1 cellular context compared by ENCODE assay signal in genomic region chr6:83430606-83431544, GRCh38.
TF ChIP-seq lines count a peak whose summit lies in the region.

ME1 (minus strand) TSS chr6:83431051; CDS start chr6:83430954, 97 bp downstream.

TF ChIP-seq in GM12878, 131 proteins besides CTCF, POLR2A, EP300 and RAD21 (continued from another document):
- TF ChIP-seq E2F8 (IDR thresholded peaks at IDR 0.05; ENCODE audit: low read depth, partially characterized antibody) (no peak), CREB1 (IDR thresholded peaks at IDR 0.05; ENCODE audit: low read depth) (no peak), FOXM1 (IDR thresholded peaks at IDR 0.05; ENCODE audit: low read depth, low read length) (no peak), NFYA (IDR thresholded peaks at IDR 0.05; ENCODE audit: borderline replicate concordance, low read depth, low read length) (no peak), TBL1XR1 (IDR thresholded peaks at IDR 0.05; ENCODE audit: low read depth, low read length) (0 out of 2 replicates have a peak, but pooled peaks have one; percentile 20), NFIC (IDR thresholded peaks at IDR 0.05; ENCODE audit: low read depth, low read length) (no peak), ZNF207 (IDR thresholded peaks at IDR 0.05; ENCODE audit: borderline replicate concordance) (no peak), NFXL1 (IDR thresholded peaks at IDR 0.05; ENCODE audit: borderline replicate concordance) (no peak), PML (IDR thresholded peaks at IDR 0.05; ENCODE audit: low read length) (no peak), NR2C1 (IDR thresholded peaks at IDR 0.05) (0 out of 2 replicates have a peak, but pooled peaks have one; percentile 5), RELA (IDR thresholded peaks at IDR 0.05; ENCODE audit: borderline replicate concordance, partially characterized antibody) (peak; percentile 66), ESRRA (IDR thresholded peaks at IDR 0.05; ENCODE audit: low read length) (no peak), PRDM15 (CRISPR knock-in tag; IDR thresholded peaks at IDR 0.05) (no peak), MLLT1 (IDR thresholded peaks at IDR 0.05) (0 out of 2 replicates have a peak, but pooled peaks have one; percentile 42), ZSCAN29 (IDR thresholded peaks at IDR 0.05) (no peak), POLR2AphosphoS5 (IDR thresholded peaks at IDR 0.05; ENCODE audit: low read length) (no peak), HDAC6 (IDR thresholded peaks at IDR 0.05; ENCODE audit: unreplicated experiment) (no peak), DPF2 (IDR thresholded peaks at IDR 0.05) (peak; percentile 82), ZNF592 (IDR thresholded peaks at IDR 0.05) (no peak), PAX5 (IDR thresholded peaks at IDR 0.05; ENCODE audit: borderline replicate concordance, low read depth, low read length) (peak; percentile 59; the same call in 1 of the 2 replicates), ZNF687 (IDR thresholded peaks at IDR 0.05) (peak; percentile 59), RUNX3 (IDR thresholded peaks at IDR 0.05; ENCODE audit: low read length) (peak; percentile 28; the same call in 1 of the 2 replicates), POU2F2 (IDR thresholded peaks at IDR 0.05; ENCODE audit: borderline replicate concordance, low read depth, low read length) (no peak), USF2 (IDR thresholded peaks at IDR 0.05; ENCODE audit: borderline replicate concordance, low read depth, low read length) (no peak), SUZ12 (IDR thresholded peaks at IDR 0.05; ENCODE audit: unreplicated experiment) (no peak), TCF12 (IDR thresholded peaks at IDR 0.05; ENCODE audit: low read depth, low read length) (peak; percentile 87), CHD1 (IDR thresholded peaks at IDR 0.05; ENCODE audit: low read depth, low read length) (no peak), CBFB (IDR thresholded peaks at IDR 0.05; ENCODE audit: low read depth) (no peak), STAT1 (conservative IDR thresholded peaks at IDR 0.05) (no peak), RFX5 (IDR thresholded peaks at IDR 0.05; ENCODE audit: low read depth, low read length) (no peak), BRCA1 (IDR thresholded peaks at IDR 0.05; ENCODE audit: low read depth, low read length) (no peak), ELK1 (IDR thresholded peaks at IDR 0.05; ENCODE audit: low read depth, low read length) (no peak)
